ENCODE assay signal across 7 cellular contexts in genomic region chr10:117424171-117424570, GRCh38.
"Had no signal": no experiment of that assay in that cellular context is flagged by ENCODE, and none has a peak within 500 bp of the region (broad histone marks: within the 10 kb centered on the region; RNA-seq: fewer than 3 reads in every experiment).

No MANE protein-coding gene starts in this region.

- H3K4me3 ChIP-seq: GM23338, K562 had no signal

- FAIRE-seq: H1, H54, HTR-8/SVneo had no signal

- DNase-seq: HCEC 1CT, IMR-90 had no signal
